In genomic region chr1:112957133-112957812, GRCh38 we compare ENCODE assay signal across 8 cellular contexts. TPM values are rescaled to one million over a fixed set of nuclear protein-coding genes. Genes with fewer than 3 reads are reported as not detected.
DNase-seq lines count a peak whose midpoint lies in the region; ATAC-seq, FAIRE-seq and TF ChIP-seq lines count a peak whose summit lies in the region.

No MANE protein-coding gene starts in this region.

- peak overlapping the region; percentile 91 to 97 (median 95) for H3K4me3 ChIP-seq in endothelial cell of umbilical vein (replicated peaks in 1 of 3; ENCODE audit: insufficient read depth in 1 of 3, low read depth in 1 of 3, low read length in 3 of 3)
- peak overlapping the region; percentile 90 to 95 for H3K4me3 ChIP-seq in mucosa of rectum (ENCODE audit: low read length in 2 of 2)

- intact Hi-C loops in endothelial cell of umbilical vein (cut with micrococcal nuclease): loop anchor here (2.0 to 5.0 kb wide), 4 partner anchors 50 to 565 kb away; no protein-coding TSS in a partner anchor

- peak overlapping the region; percentile 99 for H3K4me2 ChIP-seq in endothelial cell of umbilical vein (ENCODE audit: insufficient read depth, low read length)

- no peaks in the 10 kb centered on the region for H3K27me3 ChIP-seq in endothelial cell of umbilical vein (ENCODE audit: control insufficient read depth in 2 of 2, insufficient read depth in 2 of 2, low read length in 2 of 2)
- no peaks in the 10 kb centered on the region for H3K27me3 ChIP-seq in mucosa of rectum (ENCODE audit: control insufficient read depth in 2 of 2, insufficient read depth in 2 of 2, low read length in 2 of 2)

- peak; percentile 15 for FAIRE-seq in endothelial cell of umbilical vein (lab: Jason Lieb, UNC)

- H3K36me3 ChIP-seq in endothelial cell of umbilical vein (ENCODE audit: control insufficient read depth in 2 of 2, extremely low read depth in 1 of 2, insufficient read depth in 2 of 2, low read length in 2 of 2): peaks cover 0 to 5% of the 10 kb centered on the region in 2 experiments
- peaks cover 0 to 3% of the 10 kb centered on the region in 2 donors for H3K36me3 ChIP-seq in mucosa of rectum (ENCODE audit: control insufficient read depth in 2 of 2, insufficient read depth in 2 of 2, low read length in 2 of 2)

- no peak for TF ChIP-seq CTCF in endothelial cell of umbilical vein (IDR thresholded peaks at IDR 0.05; ENCODE audit: extremely low read depth in 1 of 2, insufficient read depth in 1 of 2, low read depth in 1 of 2, low read length in 2 of 2)

- POLR2A ChIA-PET in endothelial cell of umbilical vein (lab: Charles Lee): interaction anchor here (1.8 kb wide), 1 partner anchor 51 kb away, joined by 8 read pairs; no protein-coding TSS in a partner anchor

- ATAC-seq in GM18502 (IDR thresholded peaks at IDR 0.05; ENCODE audit: poor library complexity, unreplicated experiment) (peak; percentile 56), HG02981 (IDR thresholded peaks at IDR 0.05; ENCODE audit: unreplicated experiment) (peak; percentile 47)

- CTCF ChIA-PET in endothelial cell of umbilical vein (lab: Charles Lee): interaction anchor here (1.7 kb wide), 1 partner anchor 116 kb away, joined by 15 read pairs; the partner anchor contains the start of gene LRIG2

- TSS peak; percentile 41 for BruUV-seq in endothelial cell of umbilical vein (replicated peaks; lab: Mats Ljungman, UMichigan)

- H2AFZ ChIP-seq in endothelial cell of umbilical vein (ENCODE audit: low read depth, low read length): peak overlapping the region; percentile 97

- no peaks in the 10 kb centered on the region for H3K9me3 ChIP-seq in endothelial cell of umbilical vein (replicated peaks; ENCODE audit: control insufficient read depth, insufficient read depth, low read length)
- H3K9me3 ChIP-seq in mucosa of rectum (ENCODE audit: control insufficient read depth in 2 of 2, low read length in 2 of 2): no peaks in the 10 kb centered on the region

- peak overlapping the region; percentile 89 for H3K27ac ChIP-seq in endothelial cell of umbilical vein (ENCODE audit: insufficient read depth, low read depth, low read length)
- H3K27ac ChIP-seq in mucosa of rectum (ENCODE audit: low read depth in 2 of 2, low read length in 2 of 2): peak overlapping the region; percentile 0 to 90

- dilution Hi-C loops in endothelial cell of umbilical vein (cut with MboI; ENCODE audit: extremely low pct_ligation_motif_present, low sequenced_read_pairs): no loop called here

- H3K4me1 ChIP-seq in endothelial cell of umbilical vein (ENCODE audit: control insufficient read depth, extremely low read depth, insufficient read depth, low read length) (peaks cover 37% of the 10 kb centered on the region), mucosa of rectum (ENCODE audit: control insufficient read depth in 2 of 2, insufficient read depth in 2 of 2, low read length in 2 of 2) (peaks cover 4 to 20% of the 10 kb centered on the region in 2 donors)

- peaks cover 91% of the 10 kb centered on the region for H3K79me2 ChIP-seq in endothelial cell of umbilical vein (ENCODE audit: control insufficient read depth, insufficient read depth, low read length)

- H3K9ac ChIP-seq in endothelial cell of umbilical vein (replicated peaks; ENCODE audit: extremely low read depth, insufficient read depth, low read length) (peak overlapping the region; percentile 97), mucosa of rectum (ENCODE audit: low read depth in 1 of 2, low read length in 2 of 2) (peak overlapping the region; percentile 20 to 79)

- H4K20me1 ChIP-seq in endothelial cell of umbilical vein (replicated peaks; ENCODE audit: control insufficient read depth, extremely low read depth, insufficient read depth, low read length): peaks cover 6% of the 10 kb centered on the region

- no peaks in the 10 kb centered on the region for H3K9me1 ChIP-seq in endothelial cell of umbilical vein (replicated peaks; ENCODE audit: control insufficient read depth, extremely low read depth, insufficient read depth, low read length)

- DNase-seq in A172 (ENCODE audit: low spot score) (peak; percentile 78), NCI-H446 treated with DMSO at 0.1 percent for 48 hours (lab: John Stamatoyannopoulos, UW) (peak; percentile 89), endothelial cell of umbilical vein (ENCODE audit: low read depth, low spot score) (peak; percentile 86)
- DNase-seq in activated CD4-positive, alpha-beta T cell treated with anti-CD3 and anti-CD28 coated beads, Interleukin-2, amount 50 U/mL, for 24 hours (ENCODE audit: low read depth in 1 of 2, low spot score in 1 of 2): peak; percentile 21 to 32
- peak; percentile 29 for DNase-seq in stimulated activated naive CD4-positive, alpha-beta T cell treated with Interleukin-2 at 50 U/mL for 16 hours (lab: John Stamatoyannopoulos, UW)

- no peak for TF ChIP-seq POLR2A in endothelial cell of umbilical vein (IDR thresholded peaks at IDR 0.05; ENCODE audit: low read depth, low read length)

TF ChIP-seq in endothelial cell of umbilical vein, 7 proteins besides CTCF, POLR2A, EP300 and RAD21:
- no peak for TF ChIP-seq FOS (IDR thresholded peaks at IDR 0.05; ENCODE audit: borderline replicate concordance, insufficient read depth, low read length)
- TF ChIP-seq EZH2 (IDR thresholded peaks at IDR 0.05; ENCODE audit: borderline replicate concordance, low read depth, low read length, severe bottlenecking): no peak
- TF ChIP-seq, protein P1, sequence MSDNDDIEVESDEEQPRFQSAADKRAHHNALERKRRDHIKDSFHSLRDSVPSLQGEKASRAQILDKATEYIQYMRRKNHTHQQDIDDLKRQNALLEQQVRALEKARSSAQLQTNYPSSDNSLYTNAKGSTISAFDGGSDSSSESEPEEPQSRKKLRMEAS (IDR thresholded peaks at IDR 0.05; ENCODE audit: insufficient read depth, insufficient read length): no peak
- no peak for TF ChIP-seq POLR2AphosphoS5 (IDR thresholded peaks at IDR 0.05; ENCODE audit: insufficient read depth, low read depth, low read length)
- no peak for TF ChIP-seq MYC (IDR thresholded peaks at IDR 0.05; ENCODE audit: low read depth, low read length)
- no peak for TF ChIP-seq GATA2 (IDR thresholded peaks at IDR 0.05; ENCODE audit: insufficient read depth, insufficient read length, low read depth, low read length)
- no peak for TF ChIP-seq JUN (IDR thresholded peaks at IDR 0.05; ENCODE audit: borderline replicate concordance, insufficient read depth, insufficient read length, low read depth)

RNA-seq across cellular contexts. Expression of gene SLC16A1, which starts 1.3 kb away (rescaled TPM):
- total RNA-seq in A172 (2014; rRNA removed; shearing (Covaris generic)): 104 and 105 TPM in 2 replicates
- total RNA-seq in endothelial cell of umbilical vein: 117 and 148 TPM in 2 replicates
- 162 and 188 TPM in 2 replicates for polyA plus RNA-seq in endothelial cell of umbilical vein
- 67.0 and 69.4 TPM in 2 replicates for polyA plus RNA-seq in endothelial cell of umbilical vein (2011; cell fraction: cytosol; rRNA removed)
- polyA plus RNA-seq in endothelial cell of umbilical vein (2011; cell fraction: nucleus; rRNA removed): 78.3 and 86.0 TPM in 2 replicates
- 161 and 167 TPM in 2 replicates for polyA plus RNA-seq in endothelial cell of umbilical vein (2012)
- 680 and 711 TPM in 2 replicates for polyA minus RNA-seq in endothelial cell of umbilical vein
- 165 TPM for polyA minus RNA-seq in endothelial cell of umbilical vein (2011; cell fraction: cytosol; rRNA and poly(A)+ RNA removed)
- polyA minus RNA-seq in endothelial cell of umbilical vein (2011; cell fraction: nucleus; rRNA and poly(A)+ RNA removed): 113 and 130 TPM in 2 replicates

Comparison
In these comparisons a context has a peak if more than half of its experiments do, and no peak if none do; other contexts are left out.
1. Peak in every context shown above with its lines: DNase-seq, ATAC-seq, H3K4me3 ChIP-seq and H3K27ac ChIP-seq.
2. DNase-seq: peak in every context shown above with its lines; median percentile 89 in NCI-H446 treated with DMSO at 0.1 percent for 48 hours; 86 in endothelial cell of umbilical vein; 78 in A172; 29 in stimulated activated naive CD4-positive, alpha-beta T cell treated with Interleukin-2 at 50 U/mL for 16 hours; 26 in activated CD4-positive, alpha-beta T cell treated with anti-CD3 and anti-CD28 coated beads, Interleukin-2, amount 50 U/mL, for 24 hours.